ENCODE assay signal across 10 cellular contexts in genomic region chr2:71746946-71747501, GRCh38.
DNase-seq lines count a peak whose midpoint lies in the region; ATAC-seq, FAIRE-seq and TF ChIP-seq lines count a peak whose summit lies in the region.
"Had no signal": no experiment of that assay in that cellular context is flagged by ENCODE, and none has a peak within 500 bp of the region (broad histone marks: within the 10 kb centered on the region; RNA-seq: fewer than 3 reads in every experiment).

No MANE protein-coding gene starts in this region.

- dilution Hi-C loops in keratinocyte (cut with MboI; ENCODE audit: extremely low pct_ligation_motif_present, low sequenced_read_pairs): no loop called here

- no peak for TF ChIP-seq POLR2A in adrenal gland (IDR thresholded peaks at IDR 0.05)

- H3K79me2 ChIP-seq in keratinocyte (ENCODE audit: control insufficient read depth, insufficient read depth, low read length): no peaks in the 10 kb centered on the region

- H3K27me3 ChIP-seq in adrenal gland (peaks cover 15% of the 10 kb centered on the region), keratinocyte (ENCODE audit: control insufficient read depth, extremely low read depth, insufficient read depth, low read length) (no peaks in the 10 kb centered on the region), thoracic aorta (replicated peaks; ENCODE audit: insufficient read depth) (no peaks in the 10 kb centered on the region)

- peak overlapping the region; percentile 31 for H3K4me2 ChIP-seq in keratinocyte (ENCODE audit: control insufficient read depth, extremely low read depth, insufficient read depth, low read depth, low read length)

- no peak overlapping the region for H3K9ac ChIP-seq in keratinocyte (ENCODE audit: control insufficient read depth, extremely low read depth, insufficient read depth, low read length)

- DNase-seq in HT-29 (ENCODE audit: low spot score): peak; percentile 4
- peak in 5 of 7 donors; percentile 19 to 50 (median 28) for DNase-seq in adrenal gland
- DNase-seq in keratinocyte (ENCODE audit: low read depth, low spot score): no peak
- peak; percentile 25 for DNase-seq in thoracic aorta (ENCODE audit: low spot score)
- no peak for DNase-seq in DMS79 treated with DMSO at 0.1 percent for 48 hours (lab: John Stamatoyannopoulos, UW)
- DNase-seq in foreskin melanocyte: no peak
- DNase-seq in stimulated activated naive CD8-positive, alpha-beta T cell treated with anti-CD3 and anti-CD28 coated beads, Interleukin-15, Interleukin-2, amounts not matched to agents 100 U/mL and 50 U/mL, for 24 hours: no peak
- DNase-seq: NCI-H146 had no signal

- H3K4me1 ChIP-seq in adrenal gland (replicated peaks in 1 of 2) (peaks cover 0 to 11% of the 10 kb centered on the region in 2 donors), keratinocyte (ENCODE audit: control insufficient read depth, extremely low read depth, insufficient read depth, low read length) (peaks cover 36% of the 10 kb centered on the region), thoracic aorta (ENCODE audit: control insufficient read depth in 1 of 2, low read depth in 2 of 2) (peaks cover 30 to 53% of the 10 kb centered on the region in 2 donors)

- H4K20me1 ChIP-seq in keratinocyte (ENCODE audit: control insufficient read depth, extremely low read depth, insufficient read depth, low read length): no peaks in the 10 kb centered on the region

- intact Hi-C loops in adrenal gland (cut with DNase I): no loop called here

- peaks cover 2% of the 10 kb centered on the region for H3K9me1 ChIP-seq in keratinocyte (ENCODE audit: control insufficient read depth, extremely low read depth, insufficient read depth, low read length)

- H3K4me3 ChIP-seq in adrenal gland: no peak overlapping the region
- no peak overlapping the region for H3K4me3 ChIP-seq in keratinocyte (ENCODE audit: control insufficient read depth in 2 of 3, extremely low read depth in 1 of 3, insufficient read depth in 2 of 3, low read depth in 1 of 3, low read length in 3 of 3)
- no peak overlapping the region for H3K4me3 ChIP-seq in thoracic aorta

- FAIRE-seq in keratinocyte (lab: Jason Lieb, UNC): no peak

- no peaks in the 10 kb centered on the region for H3K36me3 ChIP-seq in adrenal gland (replicated peaks in 1 of 2)
- no peaks in the 10 kb centered on the region for H3K36me3 ChIP-seq in keratinocyte (ENCODE audit: control insufficient read depth in 2 of 2, extremely low read depth in 1 of 2, insufficient read depth in 2 of 2, low read length in 2 of 2)
- H3K36me3 ChIP-seq in thoracic aorta: no peaks in the 10 kb centered on the region

- H2AFZ ChIP-seq in keratinocyte (ENCODE audit: control insufficient read depth, low read length): peak overlapping the region; percentile 37

- H3K27ac ChIP-seq in adrenal gland (no peak overlapping the region), keratinocyte (ENCODE audit: control insufficient read depth, insufficient read depth, low read length) (no peak overlapping the region), thoracic aorta (peak overlapping the region; percentile 23 to 82)

- ATAC-seq in thoracic aorta (ENCODE audit: insufficient number of reproducible peaks, low FRiP score, low read depth) (no peak), GM21381 (IDR thresholded peaks at IDR 0.05; ENCODE audit: unreplicated experiment) (no peak)
- ATAC-seq in stimulated activated naive CD8-positive, alpha-beta T cell treated with anti-CD3 and anti-CD28 coated beads, Interleukin-15, Interleukin-2, amounts not matched to agents 100 U/mL and 50 U/mL, for 24 hours: no peak
- ATAC-seq: activated naive CD4-positive, alpha-beta T cell treated with anti-CD3 and anti-CD28 coated beads, Interleukin-2, amount 50 U/mL, for 72 hours had no signal

- 51 to 62% (median 57%) methylated on average over 4 to 13 of the region's 13 CpGs for WGBS in adrenal gland, 4 donors

- TF ChIP-seq CTCF in adrenal gland (IDR thresholded peaks at IDR 0.05) (no peak), keratinocyte (optimal IDR thresholded peaks at IDR 0.05 in 1 of 3, IDR thresholded peaks at IDR 0.05 in 1 of 3, conservative IDR thresholded peaks at IDR 0.05 in 1 of 3; ENCODE audit: extremely low read depth in 1 of 3, insufficient read depth in 2 of 3, low read length in 3 of 3) (no peak), thoracic aorta (IDR thresholded peaks at IDR 0.05) (no peak)

- H3K9me3 ChIP-seq in adrenal gland (replicated peaks in 1 of 3): no peaks in the 10 kb centered on the region
- no peaks in the 10 kb centered on the region for H3K9me3 ChIP-seq in keratinocyte (ENCODE audit: control insufficient read depth, low read depth, low read length)
- H3K9me3 ChIP-seq in thoracic aorta: no peaks in the 10 kb centered on the region

Comparison
In these comparisons a context has a peak if more than half of its experiments do, and no peak if none do; other contexts are left out.
1. DNase-seq: peak in HT-29 (single experiment), adrenal gland (5 of 7) and thoracic aorta (single experiment); none in keratinocyte (single experiment), DMS79 treated with DMSO at 0.1 percent for 48 hours (single experiment), foreskin melanocyte (single experiment) and stimulated activated naive CD8-positive, alpha-beta T cell treated with anti-CD3 and anti-CD28 coated beads, Interleukin-15, Interleukin-2, amounts not matched to agents 100 U/mL and 50 U/mL, for 24 hours (single experiment).
2. H3K27ac ChIP-seq: peak in thoracic aorta (2 of 2); none in adrenal gland (0 of 5) and keratinocyte (single experiment).